In genomic region chr17:57627591-57627990, GRCh38 we compare ENCODE assay signal across 18 cellular contexts.
DNase-seq lines count a peak whose midpoint lies in the region; ATAC-seq and TF ChIP-seq lines count a peak whose summit lies in the region.
"Had no signal": no experiment of that assay in that cellular context is flagged by ENCODE, and none has a peak within 500 bp of the region (broad histone marks: within the 10 kb centered on the region; RNA-seq: fewer than 3 reads in every experiment).

No MANE protein-coding gene starts in this region.

- H3K9me3 Mint-ChIP-seq in activated CD4-positive, alpha-beta T cell treated with anti-CD3 and anti-CD28 coated beads, Interleukin-2, amount 10 ng/mL, durations not matched to agents 24 days and 14 days, result no peaks in the 10 kb centered on the region
- no peaks in the 10 kb centered on the region for H3K9me3 Mint-ChIP-seq in dendritic cell treated with granulocyte-macrophage colony-stimulating factor and Interleukin-4, amounts not matched to agents 40 ng/mL and 50 ng/mL, for 4 days
- H3K9me3 Mint-ChIP-seq: CD8-positive, alpha-beta memory T cell had no signal

- peak overlapping the region; percentile 60 for H3K4me2 ChIP-seq in BLaER1

- peaks cover 16% of the 10 kb centered on the region for H3K4me1 Mint-ChIP-seq in activated CD4-positive, alpha-beta T cell treated with anti-CD3 and anti-CD28 coated beads, Interleukin-2, amount 10 ng/mL, durations not matched to agents 24 days and 14 days
- peaks cover 74% of the 10 kb centered on the region for H3K4me1 Mint-ChIP-seq in dendritic cell treated with granulocyte-macrophage colony-stimulating factor and Interleukin-4, amounts not matched to agents 40 ng/mL and 50 ng/mL, for 4 days (ENCODE audit: low read depth)

- no peaks in the 10 kb centered on the region for H3K9me3 ChIP-seq in BLaER1

- intact Hi-C loops in activated CD4-positive, alpha-beta T cell treated with anti-CD3 and anti-CD28 coated beads, Interleukin-2, amount 10 ng/mL, durations not matched to agents 24 days and 14 days (cut with micrococcal nuclease), result no loop called here
- intact Hi-C loops in dendritic cell treated with granulocyte-macrophage colony-stimulating factor and Interleukin-4, amounts not matched to agents 40 ng/mL and 50 ng/mL, for 4 days (cut with micrococcal nuclease), result no loop called here
- intact Hi-C loops in posterior vena cava (cut with DNase I) (no loop called here), lower leg skin (cut with DNase I; ENCODE audit: low total_unique reads) (no loop called here)

- H3K27me3 Mint-ChIP-seq in activated CD4-positive, alpha-beta T cell treated with anti-CD3 and anti-CD28 coated beads, Interleukin-2, amount 10 ng/mL, durations not matched to agents 24 days and 14 days, result no peaks in the 10 kb centered on the region
- peaks cover 6% of the 10 kb centered on the region for H3K27me3 Mint-ChIP-seq in dendritic cell treated with granulocyte-macrophage colony-stimulating factor and Interleukin-4, amounts not matched to agents 40 ng/mL and 50 ng/mL, for 4 days
- H3K27me3 Mint-ChIP-seq: CD8-positive, alpha-beta memory T cell had no signal

- DNase-seq in activated CD4-positive, alpha-beta T cell treated with anti-CD3 and anti-CD28 coated beads, Interleukin-2, amount 10 ng/mL, durations not matched to agents 24 days and 14 days, result no peak
- no peak for DNase-seq in activated CD4-positive, alpha-beta T cell treated with anti-CD3 and anti-CD28 coated beads, Interleukin-2, amount 50 U/mL, for 4 hours
- DNase-seq in posterior vena cava (ENCODE audit: low spot score) (peak; percentile 59), pons (ENCODE audit: low spot score) (no peak), lower leg skin (ENCODE audit: low spot score in 2 of 2) (no peak)
- DNase-seq: 8988T; CD8-positive, alpha-beta memory T cell; DMS79 treated with DMSO at 0.1 percent for 48 hours; GDM1; KBM-7; NCI-H1436 treated with DMSO at 0.1 percent for 48 hours; NCI-H2081; NCI-H510A treated with DMSO at 0.1 percent for 48 hours; NCI-H82 had no signal

- 0 out of 2 replicates have a peak overlapping the region, but pooled peaks have one; percentile 21 for H3K9ac ChIP-seq in BLaER1

- no peaks in the 10 kb centered on the region for H3K27me3 ChIP-seq in BLaER1

- peak overlapping the region; percentile 69 for H3K27ac ChIP-seq in BLaER1

- no peak for TF ChIP-seq POLR2A in lower leg skin (IDR thresholded peaks at IDR 0.05)

- 99 to 100% methylated on average over 10 of the region's 10 CpGs for WGBS in lower leg skin, 2 donors

- H3K27ac Mint-ChIP-seq in activated CD4-positive, alpha-beta T cell treated with anti-CD3 and anti-CD28 coated beads, Interleukin-2, amount 10 ng/mL, durations not matched to agents 24 days and 14 days, result peak overlapping the region; percentile 17
- peak overlapping the region; percentile 77 for H3K27ac Mint-ChIP-seq in dendritic cell treated with granulocyte-macrophage colony-stimulating factor and Interleukin-4, amounts not matched to agents 40 ng/mL and 50 ng/mL, for 4 days

- H3K4me3 ChIP-seq in BLaER1 (no peak overlapping the region), lower leg skin (ENCODE audit: low read depth, poor library complexity, severe bottlenecking) (no peak overlapping the region)
- H3K4me3 ChIP-seq: GM12878 had no signal

- peaks cover 63% of the 10 kb centered on the region for H3K4me1 ChIP-seq in BLaER1

- peaks cover 100% of the 10 kb centered on the region for H3K36me3 ChIP-seq in BLaER1

- TF ChIP-seq CTCF in lower leg skin (IDR thresholded peaks at IDR 0.05), result no peak

- H3K4me3 Mint-ChIP-seq in activated CD4-positive, alpha-beta T cell treated with anti-CD3 and anti-CD28 coated beads, Interleukin-2, amount 10 ng/mL, durations not matched to agents 24 days and 14 days, result no peak overlapping the region
- no peak overlapping the region for H3K4me3 Mint-ChIP-seq in dendritic cell treated with granulocyte-macrophage colony-stimulating factor and Interleukin-4, amounts not matched to agents 40 ng/mL and 50 ng/mL, for 4 days
- H3K4me3 Mint-ChIP-seq: CD8-positive, alpha-beta memory T cell had no signal

- peaks cover 91% of the 10 kb centered on the region for H4K20me1 ChIP-seq in BLaER1

- H3K36me3 Mint-ChIP-seq in activated CD4-positive, alpha-beta T cell treated with anti-CD3 and anti-CD28 coated beads, Interleukin-2, amount 10 ng/mL, durations not matched to agents 24 days and 14 days (ENCODE audit: low read depth), result peaks cover 24% of the 10 kb centered on the region
- H3K36me3 Mint-ChIP-seq in dendritic cell treated with granulocyte-macrophage colony-stimulating factor and Interleukin-4, amounts not matched to agents 40 ng/mL and 50 ng/mL, for 4 days (ENCODE audit: low read depth), result no peaks in the 10 kb centered on the region

- ATAC-seq in GM21360 (IDR thresholded peaks at IDR 0.05; ENCODE audit: unreplicated experiment), result no peak
- ATAC-seq: GM12878 had no signal
